ENCODE assay signal across 2 cellular contexts in genomic region chr16:75461575-75461974, GRCh38.
TF ChIP-seq lines count a peak whose summit lies in the region.

No MANE protein-coding gene starts in this region.

TF ChIP-seq in HEK293, 187 proteins besides CTCF, POLR2A, EP300 and RAD21 (continues in another document):
- TF ChIP-seq ZNF571 (tag by site-specific recombination; IDR thresholded peaks at IDR 0.05) (no peak), ZNF214 (tag by site-specific recombination; IDR thresholded peaks at IDR 0.05; ENCODE audit: borderline replicate concordance) (no peak), YY1 (tag by site-specific recombination; IDR thresholded peaks at IDR 0.05) (no peak), HOXA7 (CRISPR knock-in tag; IDR thresholded peaks at IDR 0.05; ENCODE audit: borderline replicate concordance) (no peak), KLF10 (tag by site-specific recombination; IDR thresholded peaks at IDR 0.05) (peak; percentile 82), ZIC2 (tag by site-specific recombination; IDR thresholded peaks at IDR 0.05) (no peak), PRDM6 (tag by site-specific recombination; IDR thresholded peaks at IDR 0.05) (peak; percentile 50; the same call in 1 of the 2 replicates), ZNF155 (tag by site-specific recombination; IDR thresholded peaks at IDR 0.05) (no peak), ZNF518A (tag by site-specific recombination; conservative IDR thresholded peaks at IDR 0.05; ENCODE audit: low read depth) (no peak), ZNF544 (tag by site-specific recombination; IDR thresholded peaks at IDR 0.05) (peak; percentile 82; the same call in 1 of the 2 replicates), ZNF558 (tag by site-specific recombination; IDR thresholded peaks at IDR 0.05) (no peak), ZNF561 (tag by site-specific recombination; IDR thresholded peaks at IDR 0.05; ENCODE audit: borderline replicate concordance) (peak; percentile 85; the same call in 1 of the 2 replicates), ZNF626 (tag by site-specific recombination; IDR thresholded peaks at IDR 0.05) (0 out of 2 replicates have a peak, but pooled peaks have one; percentile 26), KLF7 (tag by site-specific recombination; IDR thresholded peaks at IDR 0.05; ENCODE audit: borderline replicate concordance) (no peak), SCRT2 (tag by site-specific recombination; IDR thresholded peaks at IDR 0.05) (no peak), ZBTB48 (tag by site-specific recombination; IDR thresholded peaks at IDR 0.05) (no peak), ZBTB6 (tag by site-specific recombination; IDR thresholded peaks at IDR 0.05) (no peak), ZNF664 (tag by site-specific recombination; IDR thresholded peaks at IDR 0.05) (no peak), GLIS1 (tag by site-specific recombination; IDR thresholded peaks at IDR 0.05) (no peak), ZNF398 (tag by site-specific recombination; IDR thresholded peaks at IDR 0.05) (0 out of 2 replicates have a peak, but pooled peaks have one; percentile 10), ZNF433 (tag by site-specific recombination; IDR thresholded peaks at IDR 0.05; ENCODE audit: low read depth) (no peak), KLF8 (tag by site-specific recombination; IDR thresholded peaks at IDR 0.05) (no peak)

TF ChIP-seq in K562, 482 proteins besides CTCF, POLR2A, EP300 and RAD21:
- peak; percentile 71 for TF ChIP-seq SMAD1 (IDR thresholded peaks at IDR 0.05; ENCODE audit: low read depth, low read length, partially characterized antibody)
- TF ChIP-seq NFIX (CRISPR knock-in tag; IDR thresholded peaks at IDR 0.05; ENCODE audit: low read depth) = peak; percentile 95
- no peak for TF ChIP-seq PBX2 (CRISPR knock-in tag; IDR thresholded peaks at IDR 0.05; ENCODE audit: low read depth)
- no peak for TF ChIP-seq PBX2 (tag; conservative IDR thresholded peaks at IDR 0.05; ENCODE audit: low read depth)
- TF ChIP-seq NFIC (IDR thresholded peaks at IDR 0.05) = peak; percentile 99
